ENCODE assay signal across 19 cellular contexts in genomic region chr17:9811537-9811936, GRCh38. TPM values are rescaled to one million over a fixed set of nuclear protein-coding genes. Genes with fewer than 3 reads are reported as not detected.
DNase-seq lines count a peak whose midpoint lies in the region; ATAC-seq, FAIRE-seq and TF ChIP-seq lines count a peak whose summit lies in the region.
"Had no signal": no experiment of that assay in that cellular context is flagged by ENCODE, and none has a peak within 500 bp of the region (broad histone marks: within the 10 kb centered on the region; RNA-seq: fewer than 3 reads in every experiment).

No MANE protein-coding gene starts in this region.

- CTCF ChIA-PET in SK-N-SH (lab: Yijun Ruan, JAX): interaction anchor here (1.1 kb wide), 1 partner anchor 16 kb away, joined by 3 read pairs; no protein-coding TSS in a partner anchor

- H3K36me3 ChIP-seq in endodermal cell (ENCODE audit: control insufficient read depth, insufficient read depth, low read length) (no peaks in the 10 kb centered on the region), heart left ventricle (no peaks in the 10 kb centered on the region), right atrium auricular region (no peaks in the 10 kb centered on the region), SK-N-SH (replicated peaks in 1 of 2; ENCODE audit: control insufficient read depth in 1 of 2, insufficient read depth in 2 of 2, low read length in 1 of 2) (no peaks in the 10 kb centered on the region), BE2C (no peaks in the 10 kb centered on the region)

- H3K9ac ChIP-seq in endodermal cell (ENCODE audit: extremely low read depth, low read length, poor library complexity, severe bottlenecking) (no peak overlapping the region), SK-N-SH (no peak overlapping the region)
- H3K9ac ChIP-seq: GM23248 had no signal

- H3F3A ChIP-seq in SK-N-SH (replicated peaks; ENCODE audit: insufficient read depth): no peaks in the 10 kb centered on the region

- no peaks in the 10 kb centered on the region for H3K36me3 Mint-ChIP-seq in endodermal cell (ENCODE audit: low read depth)
- H3K36me3 Mint-ChIP-seq: CD14-positive monocyte; CD8-positive, alpha-beta T cell had no signal

- no peak for TF ChIP-seq RAD21 in SK-N-SH (IDR thresholded peaks at IDR 0.05; ENCODE audit: low read length)

- TF ChIP-seq EP300 in SK-N-SH (IDR thresholded peaks at IDR 0.05; ENCODE audit: borderline replicate concordance in 1 of 2, low read depth in 1 of 2, low read length in 1 of 2): no peak

- no peak overlapping the region for H3K27ac ChIP-seq in endodermal cell (ENCODE audit: low read depth, low read length)
- no peak overlapping the region for H3K27ac ChIP-seq in heart left ventricle
- peak overlapping the region; percentile 68 to 81 for H3K27ac ChIP-seq in right atrium auricular region
- no peak overlapping the region for H3K27ac ChIP-seq in SK-N-SH (ENCODE audit: low read depth in 2 of 2, low read length in 1 of 2)
- H3K27ac ChIP-seq: GM23248, HL-60 had no signal

- H2AFZ ChIP-seq in SK-N-SH (ENCODE audit: low read depth): no peak overlapping the region
- H2AFZ ChIP-seq: GM23248 had no signal

- no peak for FAIRE-seq in H54 (lab: Jason Lieb, UNC)
- FAIRE-seq: A549, G401.6, GM12891 had no signal

- H4K20me1 ChIP-seq in SK-N-SH (ENCODE audit: insufficient read depth): no peaks in the 10 kb centered on the region

- peaks cover 3% of the 10 kb centered on the region for H3K9me3 Mint-ChIP-seq in endodermal cell

- no peak overlapping the region for H3K27ac Mint-ChIP-seq in endodermal cell
- H3K27ac Mint-ChIP-seq: CD14-positive monocyte; CD8-positive, alpha-beta T cell had no signal

- intact Hi-C loops in heart left ventricle (cut with DNase I): no loop called here

- H3K4me1 ChIP-seq in endodermal cell (ENCODE audit: control insufficient read depth, insufficient read depth, low read length) (peaks cover 17% of the 10 kb centered on the region), heart left ventricle (peaks cover 0 to 24% (median 0%) of the 10 kb centered on the region in 12 donors), right atrium auricular region (peaks cover 0 to 23% of the 10 kb centered on the region in 2 donors), SK-N-SH (ENCODE audit: control insufficient read depth in 1 of 2, insufficient read depth in 2 of 2, low read depth in 1 of 2, low read length in 1 of 2) (no peaks in the 10 kb centered on the region), BE2C (no peaks in the 10 kb centered on the region)
- H3K4me1 ChIP-seq: A549 had no signal

- no peak overlapping the region for H3K4me3 Mint-ChIP-seq in endodermal cell
- H3K4me3 Mint-ChIP-seq: CD14-positive monocyte; CD8-positive, alpha-beta T cell had no signal

- H3K9me2 ChIP-seq in SK-N-SH: no peaks in the 10 kb centered on the region

- H3K4me1 Mint-ChIP-seq in endodermal cell: peaks cover 26% of the 10 kb centered on the region
- H3K4me1 Mint-ChIP-seq: CD14-positive monocyte had no signal

- POLR2A ChIA-PET in SK-N-SH (lab: Yijun Ruan, JAX): no interaction called here

- TF ChIP-seq CTCF in endodermal cell (conservative IDR thresholded peaks at IDR 0.05) (no peak), heart left ventricle (IDR thresholded peaks at IDR 0.05) (no peak), right atrium auricular region (IDR thresholded peaks at IDR 0.05) (no peak), SK-N-SH (IDR thresholded peaks at IDR 0.05) (no peak), BE2C (IDR thresholded peaks at IDR 0.05; ENCODE audit: low read depth, low read length) (no peak)

- 50 to 67% methylated on average over 9 to 11 of the region's 11 CpGs for WGBS in endodermal cell (ENCODE audit: insufficient coverage in 1 of 2, insufficient read length in 1 of 2), 2 experiments
- WGBS in heart left ventricle, 4 donors: 26 to 48% (median 31%) methylated on average over 11 of the region's 11 CpGs
- WGBS in SK-N-SH (ENCODE audit: low lambda C conversion rate): 9% methylated on average over 6 of the region's 11 CpGs

- peak; percentile 82 to 90 (median 88) for ATAC-seq in heart left ventricle
- ATAC-seq: CD8-positive, alpha-beta T cell had no signal

- H3K27me3 Mint-ChIP-seq in endodermal cell (ENCODE audit: insufficient read depth): peaks cover 54% of the 10 kb centered on the region

- no peaks in the 10 kb centered on the region for H3K9me3 ChIP-seq in endodermal cell (ENCODE audit: control insufficient read depth, low read length)
- no peaks in the 10 kb centered on the region for H3K9me3 ChIP-seq in heart left ventricle
- no peaks in the 10 kb centered on the region for H3K9me3 ChIP-seq in right atrium auricular region
- H3K9me3 ChIP-seq in SK-N-SH: no peaks in the 10 kb centered on the region
- no peaks in the 10 kb centered on the region for H3K9me3 ChIP-seq in BE2C
- H3K9me3 ChIP-seq: A549 had no signal

- TF ChIP-seq POLR2A in heart left ventricle (IDR thresholded peaks at IDR 0.05): no peak
- no peak for TF ChIP-seq POLR2A in H54 (IDR thresholded peaks at IDR 0.05; ENCODE audit: low read depth, low read length)

- H3K4me3 ChIP-seq in endodermal cell (ENCODE audit: low read length) (no peak overlapping the region), heart left ventricle (no peak overlapping the region), right atrium auricular region (no peak overlapping the region), SK-N-SH (ENCODE audit: low read depth in 2 of 2, low read length in 1 of 2) (no peak overlapping the region), BE2C (ENCODE audit: low read depth, low read length) (no peak overlapping the region)
- H3K4me3 ChIP-seq: A549, GM23248 had no signal

- peaks cover 40% of the 10 kb centered on the region for H3K27me3 ChIP-seq in endodermal cell (ENCODE audit: control insufficient read depth, insufficient read depth, low read length, poor library complexity, severe bottlenecking)
- peaks cover 0 to 11% (median 0%) of the 10 kb centered on the region in 9 donors for H3K27me3 ChIP-seq in heart left ventricle
- H3K27me3 ChIP-seq in right atrium auricular region: no peaks in the 10 kb centered on the region
- peaks cover 13% of the 10 kb centered on the region; the same call in 1 of the 2 replicates for H3K27me3 ChIP-seq in SK-N-SH (ENCODE audit: insufficient read depth)
- no peaks in the 10 kb centered on the region for H3K27me3 ChIP-seq in BE2C

- peak; percentile 88 for DNase-seq in endodermal cell
- peak in 2 of 5 donors; percentile 41 to 52 for DNase-seq in heart left ventricle
- DNase-seq in right atrium auricular region (ENCODE audit: low spot score): no peak
- DNase-seq in H54 (ENCODE audit: insufficient read length, low spot score): no peak
- no peak for DNase-seq in SK-N-SH
- DNase-seq in BE2C: no peak
- DNase-seq: CD8-positive, alpha-beta T cell; DMS 273 treated with DMSO at 0.1 percent for 48 hours; DMS79; GM23248; H7 had no signal

- no peak overlapping the region for H3K4me2 ChIP-seq in SK-N-SH
- H3K4me2 ChIP-seq: A549 had no signal

- no peaks in the 10 kb centered on the region for H3K79me2 ChIP-seq in SK-N-SH (ENCODE audit: insufficient read depth)

TF ChIP-seq in SK-N-SH, 30 proteins besides CTCF, POLR2A, EP300 and RAD21 (continues in another document):
- TF ChIP-seq PBX3 (IDR thresholded peaks at IDR 0.05) (no peak), GATA2 (CRISPR knock-in tag; IDR thresholded peaks at IDR 0.05) (no peak), MXI1 (IDR thresholded peaks at IDR 0.05; ENCODE audit: low read depth, low read length) (no peak), USF2 (IDR thresholded peaks at IDR 0.05; ENCODE audit: borderline replicate concordance, low read depth, low read length) (no peak)

RNA-seq across cellular contexts. Expression of gene GSG1L2, which starts 10.3 kb away (rescaled TPM):
- total RNA-seq in endodermal cell (not detected), heart left ventricle (not detected), right atrium auricular region (not detected)
- not detected for polyA plus RNA-seq in endodermal cell (2013, experiment 1 of 2)
- not detected for polyA plus RNA-seq in endodermal cell (2013, experiment 2 of 2)
- polyA plus RNA-seq in heart left ventricle (not detected), SK-N-SH (2012; rRNA removed) (not detected in 2 replicates)
- not detected in 2 replicates for polyA plus RNA-seq in SK-N-SH (2012; cell fraction: cytosol; rRNA removed)
- polyA plus RNA-seq in SK-N-SH (2012; cell fraction: nucleus; rRNA removed): not detected in 2 replicates
- polyA plus RNA-seq in BE2C (2012; ENCODE audit: insufficient read depth, insufficient read length, low read depth): not detected
- total RNA-seq: Calu3; CD8-positive, alpha-beta T cell; GM23248; H7 had no signal
- polyA plus RNA-seq: A549, AG04450, BJ, CD14-positive monocyte, GM23248 had no signal

RNA-seq across cellular contexts. Expression of gene GLP2R, which starts 14.2 kb away (rescaled TPM):
- total RNA-seq in endodermal cell (not detected), heart left ventricle (under 1 TPM in 6 of 9 donors, not detected in 3; 0.05 to 0.91 (median 0.15) TPM), right atrium auricular region (1 to 10 TPM; 1.0 to 1.7 TPM)
- not detected for polyA plus RNA-seq in endodermal cell (2013, experiment 1 of 2)
- not detected for polyA plus RNA-seq in endodermal cell (2013, experiment 2 of 2)
- polyA plus RNA-seq in heart left ventricle (under 1 TPM; 0.07 to 0.19 TPM), SK-N-SH (2012; rRNA removed) (not detected in 2 replicates)
- not detected in 2 replicates for polyA plus RNA-seq in SK-N-SH (2012; cell fraction: cytosol; rRNA removed)
- not detected in 2 replicates for polyA plus RNA-seq in SK-N-SH (2012; cell fraction: nucleus; rRNA removed)
- polyA plus RNA-seq in BE2C (2012; ENCODE audit: insufficient read depth, insufficient read length, low read depth): not detected
- total RNA-seq: CD8-positive, alpha-beta T cell; GM23248; H7 had no signal
- polyA plus RNA-seq: CD14-positive monocyte, GM23248 had no signal

RNA-seq across cellular contexts. Expression of gene DHRS7C, which starts 20.1 kb away (rescaled TPM):
- total RNA-seq in endodermal cell (not detected), heart left ventricle (10 to 100 TPM in 8 of 9 donors, 1 to 10 TPM in 1; 1.8 to 71.2 (median 23.4) TPM), right atrium auricular region (100 to 1,000 TPM in 1 of 2 donors, 10 to 100 TPM in 1; 79.3 to 201 TPM)
- not detected for polyA plus RNA-seq in endodermal cell (2013, experiment 1 of 2)
- not detected for polyA plus RNA-seq in endodermal cell (2013, experiment 2 of 2)
- polyA plus RNA-seq in heart left ventricle (10 to 100 TPM; 11.3 to 38.6 TPM), SK-N-SH (2012; rRNA removed) (not detected in 2 replicates)
- not detected in 2 replicates for polyA plus RNA-seq in SK-N-SH (2012; cell fraction: cytosol; rRNA removed)
- not detected in 2 replicates for polyA plus RNA-seq in SK-N-SH (2012; cell fraction: nucleus; rRNA removed)
- not detected for polyA plus RNA-seq in BE2C (2012; ENCODE audit: insufficient read depth, insufficient read length, low read depth)
- total RNA-seq: Calu3; CD8-positive, alpha-beta T cell; GM23248; H7 had no signal
- polyA plus RNA-seq: A549, AG04450, BJ, CD14-positive monocyte, GM23248 had no signal

Comparison
In these comparisons a context has a peak if more than half of its experiments do, and no peak if none do; other contexts are left out.
1. H3K27ac ChIP-seq: peak in right atrium auricular region (2 of 2); none in endodermal cell (single experiment), heart left ventricle (0 of 12) and SK-N-SH (0 of 2).